In genomic region chr18:76686737-76687231, GRCh38 we compare ENCODE assay signal across 8 cellular contexts.
DNase-seq lines count a peak whose midpoint lies in the region; ATAC-seq and TF ChIP-seq lines count a peak whose summit lies in the region.

No MANE protein-coding gene starts in this region.

- DNase-seq in AG20443 (ENCODE audit: low spot score) (peak; percentile 84), NCI-H345 (lab: John Stamatoyannopoulos, UW) (peak; percentile 77), foreskin fibroblast (peak; percentile 56 to 81), omental fat pad (ENCODE audit: low spot score) (no peak), globus pallidus (ENCODE audit: low spot score) (no peak)
- peak; percentile 41 to 52 for DNase-seq in activated T-cell treated with anti-CD3 and anti-CD28 coated beads, Interleukin-2, amount 50 U/mL, for 48 hours

- no peak overlapping the region for H3K4me3 ChIP-seq in foreskin fibroblast (ENCODE audit: low read depth in 1 of 2, low read length in 2 of 2)

- ATAC-seq in GM18505 (IDR thresholded peaks at IDR 0.05; ENCODE audit: unreplicated experiment) = peak; percentile 70
- ATAC-seq in HG03354 (IDR thresholded peaks at IDR 0.05; ENCODE audit: poor library complexity, severe bottlenecking, unreplicated experiment) = peak; percentile 71
- peak; percentile 79 for ATAC-seq in omental fat pad (ENCODE audit: low FRiP score)

- no peak for TF ChIP-seq POLR2A in GM18505 (IDR thresholded peaks at IDR 0.05; ENCODE audit: borderline replicate concordance, extremely low read depth, insufficient read depth, insufficient read length)

- TF ChIP-seq CTCF in foreskin fibroblast (IDR thresholded peaks at IDR 0.05; ENCODE audit: low read depth, low read length) = peak; percentile 74
- no peak for TF ChIP-seq CTCF in omental fat pad (IDR thresholded peaks at IDR 0.05)

Comparison
In these comparisons a context has a peak if more than half of its experiments do, and no peak if none do; other contexts are left out.
1. DNase-seq: peak in AG20443 (single experiment), NCI-H345 (single experiment), activated T-cell treated with anti-CD3 and anti-CD28 coated beads, Interleukin-2, amount 50 U/mL, for 48 hours (2 of 2) and foreskin fibroblast (2 of 2); none in omental fat pad (single experiment) and globus pallidus (single experiment).
2. Peak in every context shown above with its lines, with median percentiles within 50 percentile points of each other: ATAC-seq.